In genomic region chr9:81656871-81657337, GRCh38 we compare ENCODE assay signal across 16 cellular contexts. TPM values are rescaled to one million over a fixed set of nuclear protein-coding genes. Genes with fewer than 3 reads are reported as not detected.
DNase-seq lines count a peak whose midpoint lies in the region; ATAC-seq and TF ChIP-seq lines count a peak whose summit lies in the region.
"Had no signal": no experiment of that assay in that cellular context is flagged by ENCODE, and none has a peak within 500 bp of the region (broad histone marks: within the 10 kb centered on the region; RNA-seq: fewer than 3 reads in every experiment).

No MANE protein-coding gene starts in this region.

- H3K36me3 ChIP-seq in breast epithelium = no peaks in the 10 kb centered on the region

- TF ChIP-seq CTCF in breast epithelium (IDR thresholded peaks at IDR 0.05) = no peak

- H3K9me3 ChIP-seq in breast epithelium = no peaks in the 10 kb centered on the region
- H3K9me3 ChIP-seq: SK-N-SH had no signal

- H3K36me3 Mint-ChIP-seq in immature natural killer cell = peaks cover 2 to 21% (median 7%) of the 10 kb centered on the region in 3 donors

- peak overlapping the region in 4 of 5 donors; percentile 1 to 33 (median 30) for H3K4me3 Mint-ChIP-seq in immature natural killer cell
- H3K4me3 Mint-ChIP-seq: CD4-positive, alpha-beta T cell had no signal

- H3K4me1 Mint-ChIP-seq in immature natural killer cell = peaks cover 60 to 87% of the 10 kb centered on the region in 2 donors

- H3K27me3 ChIP-seq in breast epithelium = no peaks in the 10 kb centered on the region

- in situ Hi-C loops in T47D (cut with HindIII; ENCODE audit: low pct_unique_long_range_greater_than_20kb, low sequenced_read_pairs) = no loop called here

- H3K9me3 Mint-ChIP-seq in immature natural killer cell = no peaks in the 10 kb centered on the region
- H3K9me3 Mint-ChIP-seq: CD4-positive, alpha-beta T cell had no signal

- intact Hi-C loops in breast epithelium (cut with DNase I; ENCODE audit: low total_unique reads) = loop anchor here (2.0 kb wide), 1 partner anchor 30 kb away; no protein-coding TSS in a partner anchor

- peaks cover 0 to 3% (median 0%) of the 10 kb centered on the region in 3 donors for H3K27me3 Mint-ChIP-seq in immature natural killer cell (ENCODE audit: low read depth in 3 of 3)
- H3K27me3 Mint-ChIP-seq: CD4-positive, alpha-beta T cell had no signal

- no peak for TF ChIP-seq POLR2A in breast epithelium (IDR thresholded peaks at IDR 0.05)

- H3K4me3 ChIP-seq in breast epithelium = no peak overlapping the region

- no peak overlapping the region for H3K27ac ChIP-seq in breast epithelium
- H3K27ac ChIP-seq: KMS-11 had no signal

- no peaks in the 10 kb centered on the region for H3K4me1 ChIP-seq in breast epithelium

- peak overlapping the region in 2 of 6 donors; percentile 2 to 19 for H3K27ac Mint-ChIP-seq in immature natural killer cell
- H3K27ac Mint-ChIP-seq: CD4-positive, alpha-beta T cell had no signal

- peak; percentile 7 to 9 for DNase-seq in T47D (ENCODE audit: low read depth in 1 of 2, low spot score in 1 of 2)
- DNase-seq in breast epithelium (ENCODE audit: low spot score in 2 of 2) = no peak
- peak; percentile 83 for DNase-seq in NCI-H69 (lab: John Stamatoyannopoulos, UW)
- no peak for DNase-seq in immature natural killer cell
- no peak for DNase-seq in iPS-NIHi7 (ENCODE audit: extremely low spot score)
- no peak for DNase-seq in NCI-H774 (lab: John Stamatoyannopoulos, UW)
- DNase-seq: ACHN; CD4-positive, alpha-beta T cell; EL; GOT3; NCI-H1105 treated with DMSO at 0.1 percent for 48 hours; NCI-H2171; NCI-H446 treated with DMSO at 0.1 percent for 48 hours; SK-N-SH had no signal

- no peak for ATAC-seq in SK-N-SH treated with all-trans-retinoic acid at 6 μM for 48 hours

TF ChIP-seq in SK-N-SH treated with all-trans-retinoic acid at 6 μM for 48 hours, 23 proteins besides CTCF, POLR2A, EP300 and RAD21:
- TF ChIP-seq BACH2 (CRISPR knock-in tag; IDR thresholded peaks at IDR 0.05; ENCODE audit: borderline replicate concordance) (no peak), GLIS3 (CRISPR knock-in tag; IDR thresholded peaks at IDR 0.05) (no peak), CSDC2 (CRISPR knock-in tag; IDR thresholded peaks at IDR 0.05) (no peak), RARB (CRISPR knock-in tag; IDR thresholded peaks at IDR 0.05) (no peak), TSHZ2 (CRISPR knock-in tag; IDR thresholded peaks at IDR 0.05) (no peak), ZNF565 (CRISPR knock-in tag; conservative IDR thresholded peaks at IDR 0.05; ENCODE audit: low read depth) (no peak), TOX (CRISPR knock-in tag; IDR thresholded peaks at IDR 0.05; ENCODE audit: borderline replicate concordance) (no peak), ESRRG (CRISPR knock-in tag; IDR thresholded peaks at IDR 0.05) (no peak), CREB5 (CRISPR knock-in tag; IDR thresholded peaks at IDR 0.05; ENCODE audit: low read depth) (no peak), ZNF8 (CRISPR knock-in tag; IDR thresholded peaks at IDR 0.05) (no peak)

RNA-seq across cellular contexts. Expression of gene TLE1, which starts 32.4 kb away (rescaled TPM):
- total RNA-seq in breast epithelium = 10 to 100 TPM; 41.1 to 52.1 (median 47.4) TPM
- 10 to 100 TPM; 63.9 to 97.9 (median 77.0) TPM for polyA plus RNA-seq in immature natural killer cell

Comparison
In these comparisons a context has a peak if more than half of its experiments do, and no peak if none do; other contexts are left out.
1. DNase-seq: peak in T47D (2 of 2) and NCI-H69 (single experiment); none in breast epithelium (0 of 2), immature natural killer cell (0 of 3), iPS-NIHi7 (single experiment) and NCI-H774 (single experiment).